ENCODE assay signal across 8 cellular contexts in genomic region chr3:107740992-107741896, GRCh38.
DNase-seq lines count a peak whose midpoint lies in the region; ATAC-seq and TF ChIP-seq lines count a peak whose summit lies in the region.

No MANE protein-coding gene starts in this region.

- no peak overlapping the region for H3K9ac ChIP-seq in PC-3 (ENCODE audit: low read length)

- no peak overlapping the region for H3K27ac ChIP-seq in PC-3 (ENCODE audit: low read length)

- H2AFZ ChIP-seq in PC-3 (ENCODE audit: low read length), result no peak overlapping the region

- H3K36me3 ChIP-seq in PC-3 (ENCODE audit: low read depth, low read length), result no peaks in the 10 kb centered on the region

- H3K9me3 ChIP-seq in PC-3 (ENCODE audit: low read length), result no peaks in the 10 kb centered on the region

- H3K4me1 ChIP-seq in PC-3 (ENCODE audit: insufficient read depth, low read length), result no peaks in the 10 kb centered on the region

- no peaks in the 10 kb centered on the region for H4K20me1 ChIP-seq in PC-3 (ENCODE audit: low read length)

- H3K4me3 Mint-ChIP-seq in activated CD8-positive, alpha-beta memory T cell treated with anti-CD3 and anti-CD28 coated beads, Interleukin-2, amount 10 ng/mL, durations not matched to agents 7 days and 5 days, result no peak overlapping the region

- peak; percentile 78 for ATAC-seq in PC-3
- no peak for ATAC-seq in activated CD8-positive, alpha-beta memory T cell treated with anti-CD3 and anti-CD28 coated beads, Interleukin-2, amount 10 ng/mL, durations not matched to agents 7 days and 5 days
- ATAC-seq in GM21528 (IDR thresholded peaks at IDR 0.05; ENCODE audit: low FRiP score, unreplicated experiment), result no peak
- ATAC-seq in HG03039 (IDR thresholded peaks at IDR 0.05; ENCODE audit: unreplicated experiment), result no peak

- CTCF ChIA-PET in PC-3 (lab: Charles Lee), result interaction anchor here (0.5 to 2.2 kb wide), 12 partner anchors 13 to 578 kb away, joined by 3 to 37 read pairs (median 4); no protein-coding TSS in a partner anchor
- CTCF ChIA-PET in activated CD8-positive, alpha-beta memory T cell treated with anti-CD3 and anti-CD28 coated beads, Interleukin-2, amount 10 ng/mL, durations not matched to agents 7 days and 5 days (lab: Charles Lee), result interaction anchor here (0.8 to 2.4 kb wide), 5 partner anchors 11 to 166 kb away, joined by 3 to 10 read pairs (median 4); no protein-coding TSS in a partner anchor

- DNase-seq in NCI-H748 (lab: John Stamatoyannopoulos, UW; ENCODE audit: unreplicated experiment) (peak; percentile 27), NCI-H748 treated with DMSO at 0.1 percent for 48 hours (lab: John Stamatoyannopoulos, UW) (no peak), PC-3 (peak; percentile 61), fibroblast of peridontal ligament (ENCODE audit: extremely low read depth) (peak; percentile 74), smooth muscle cell of the brain vasculature (ENCODE audit: low read depth, low spot score) (peak; percentile 18)
- no peak for DNase-seq in activated CD8-positive, alpha-beta memory T cell treated with anti-CD3 and anti-CD28 coated beads, Interleukin-2, amount 10 ng/mL, durations not matched to agents 7 days and 5 days

- H3K27ac Mint-ChIP-seq in activated CD8-positive, alpha-beta memory T cell treated with anti-CD3 and anti-CD28 coated beads, Interleukin-2, amount 10 ng/mL, durations not matched to agents 7 days and 5 days, result no peak overlapping the region

- no peaks in the 10 kb centered on the region for H3F3A ChIP-seq in PC-3 (ENCODE audit: low read length, unreplicated experiment)

- TF ChIP-seq CTCF in PC-3 (conservative IDR thresholded peaks at IDR 0.05; ENCODE audit: low read depth, low read length), result peak; percentile 81

- no peaks in the 10 kb centered on the region for H3K79me2 ChIP-seq in PC-3 (ENCODE audit: low read length)

- no peak overlapping the region for H3K4me2 ChIP-seq in PC-3 (ENCODE audit: low read length)

- POLR2A ChIA-PET in PC-3 (lab: Charles Lee; ENCODE audit: unreplicated experiment), result interaction anchor here (0.7 kb wide), 1 partner anchor 19 kb away, joined by 5 read pairs; no protein-coding TSS in a partner anchor

- H3K4me1 Mint-ChIP-seq in activated CD8-positive, alpha-beta memory T cell treated with anti-CD3 and anti-CD28 coated beads, Interleukin-2, amount 10 ng/mL, durations not matched to agents 7 days and 5 days, result no peaks in the 10 kb centered on the region

- no peaks in the 10 kb centered on the region for H3K9me3 Mint-ChIP-seq in activated CD8-positive, alpha-beta memory T cell treated with anti-CD3 and anti-CD28 coated beads, Interleukin-2, amount 10 ng/mL, durations not matched to agents 7 days and 5 days (ENCODE audit: low read depth)

- no peak overlapping the region for H3K4me3 ChIP-seq in PC-3 (ENCODE audit: low read length)

- intact Hi-C loops in PC-3 (cut with micrococcal nuclease), result loop anchor here (1.0 to 5.0 kb wide), 5 partner anchors 51 to 504 kb away; no protein-coding TSS in a partner anchor

- BruUV-seq in PC-3 (replicated peaks; lab: Mats Ljungman, UMichigan), result no TSS peak

- H3K9me2 ChIP-seq in PC-3 (replicated peaks; ENCODE audit: low read length), result no peaks in the 10 kb centered on the region

- H3K36me3 Mint-ChIP-seq in activated CD8-positive, alpha-beta memory T cell treated with anti-CD3 and anti-CD28 coated beads, Interleukin-2, amount 10 ng/mL, durations not matched to agents 7 days and 5 days, result no peaks in the 10 kb centered on the region

- no peaks in the 10 kb centered on the region for H3K27me3 Mint-ChIP-seq in activated CD8-positive, alpha-beta memory T cell treated with anti-CD3 and anti-CD28 coated beads, Interleukin-2, amount 10 ng/mL, durations not matched to agents 7 days and 5 days

- H3K27me3 ChIP-seq in PC-3 (ENCODE audit: low read length), result no peaks in the 10 kb centered on the region

Comparison
In these comparisons a context has a peak if more than half of its experiments do, and no peak if none do; other contexts are left out.
1. DNase-seq: peak in NCI-H748 (single experiment), PC-3 (single experiment), fibroblast of peridontal ligament (single experiment) and smooth muscle cell of the brain vasculature (single experiment); none in NCI-H748 treated with DMSO at 0.1 percent for 48 hours (single experiment) and activated CD8-positive, alpha-beta memory T cell treated with anti-CD3 and anti-CD28 coated beads, Interleukin-2, amount 10 ng/mL, durations not matched to agents 7 days and 5 days (single experiment).